ENCODE assay signal across 15 cellular contexts in the genomic region with DNA sequence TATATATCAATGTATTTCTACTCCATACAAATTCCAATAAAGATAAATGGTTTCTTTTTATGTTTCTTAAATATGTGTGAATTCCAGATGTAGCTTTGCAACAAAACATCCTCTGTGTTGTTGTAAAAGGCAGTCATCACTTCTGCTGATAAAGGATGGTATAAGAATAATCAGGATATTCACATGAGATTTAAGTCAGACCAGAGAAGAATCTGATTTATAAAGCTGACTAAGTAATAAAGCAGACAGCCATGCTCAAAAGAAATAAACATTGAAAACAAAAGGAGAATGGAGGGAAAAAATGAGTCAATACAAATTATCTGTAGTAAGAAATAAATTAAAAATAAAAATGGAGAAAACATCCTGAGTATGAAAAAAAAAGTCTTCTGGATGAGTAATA. TPM values are rescaled to one million over a fixed set of nuclear protein-coding genes. Genes with fewer than 3 reads are reported as not detected.
"Had no signal": no experiment of that assay in that cellular context is flagged by ENCODE, and none has a peak within 500 bp of the region (broad histone marks: within the 10 kb centered on the region; RNA-seq: fewer than 3 reads in every experiment).

No MANE protein-coding gene starts in this region.

- H3K27me3 ChIP-seq: sigmoid colon had no signal

- H3K9me3 ChIP-seq: left ventricle myocardium inferior, lower lobe of right lung, sigmoid colon had no signal

- H3K27ac ChIP-seq: coronary artery, left ventricle myocardium inferior, lower lobe of right lung, sigmoid colon, skin epidermis had no signal

- DNase-seq: effector CD8-positive, alpha-beta T cell; foreskin fibroblast; immature natural killer cell; left cardiac atrium; left ventricle myocardium inferior; lower lobe of right lung; natural killer cell; posterior cingulate gyrus; sigmoid colon; stimulated activated CD4-positive, alpha-beta T cell treated with anti-CD3 and anti-CD28 coated beads, Interleukin-2, amount 100 ng/mL, for 48 hours; stimulated activated naive CD4-positive, alpha-beta T cell treated with Interleukin-2 at 50 U/mL for 16 hours had no signal

- H3K4me3 ChIP-seq: coronary artery, left ventricle myocardium inferior, lower lobe of right lung, sigmoid colon, skin epidermis had no signal

- H3K36me3 ChIP-seq: left ventricle myocardium inferior, lower lobe of right lung, sigmoid colon had no signal

- FAIRE-seq: keratinocyte, urothelium cell line had no signal

- H3K4me1 ChIP-seq: left ventricle myocardium inferior, lower lobe of right lung, sigmoid colon had no signal

RNA-seq across cellular contexts. Expression of gene SLC7A11, which starts 27.0 kb away (rescaled TPM):
- polyA plus RNA-seq: immature natural killer cell had no signal
